In the genomic region with DNA sequence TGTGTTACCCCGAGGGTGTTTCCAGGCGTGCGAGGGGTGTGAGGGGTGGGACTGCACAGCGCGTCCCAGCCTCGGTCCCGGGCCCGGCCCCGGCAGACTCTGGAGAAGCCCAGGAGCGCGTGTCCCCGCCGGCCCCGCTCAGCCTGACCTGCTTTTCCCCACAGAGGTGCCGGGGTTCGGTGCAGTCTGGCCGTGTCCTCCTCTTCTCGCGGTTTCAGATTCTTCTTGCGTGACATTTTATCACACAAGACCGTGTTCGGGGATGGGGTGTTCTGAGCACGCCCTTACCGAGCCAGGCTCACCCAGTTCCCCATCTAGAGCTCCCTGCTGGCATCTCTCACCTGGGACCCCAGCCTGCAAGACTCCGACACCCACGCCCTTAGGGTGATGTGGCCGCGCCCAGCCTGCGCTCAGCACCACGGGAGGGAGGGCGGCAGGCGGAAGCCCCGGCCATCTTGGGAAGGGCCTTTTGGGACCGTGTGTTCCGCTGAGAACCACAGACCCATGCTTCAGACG, we compare ENCODE assay signal across 8 cellular contexts.
DNase-seq lines count a peak whose midpoint lies in the region; ATAC-seq and TF ChIP-seq lines count a peak whose summit lies in the region.

No MANE protein-coding gene starts in this region.

- TF ChIP-seq CTCF in GM10248 (IDR thresholded peaks at IDR 0.05; ENCODE audit: control extremely low read depth, extremely low read depth, low read depth, missing control alignments), result no peak

- peak; percentile 60 for ATAC-seq in left ventricle myocardium superior
- ATAC-seq in GM18858 (IDR thresholded peaks at IDR 0.05; ENCODE audit: unreplicated experiment), result no peak

- DNase-seq in GM10248 (ENCODE audit: extremely low spot score) (peak; percentile 38), activated T-cell treated with anti-CD3 and anti-CD28 coated beads for 48 hours (ENCODE audit: low read depth) (peak; percentile 18), left ventricle myocardium superior (no peak), RPMI8226 (no peak), GM19240 (ENCODE audit: insufficient read length, low spot score) (no peak), NCI-H2081 (lab: John Stamatoyannopoulos, UW) (no peak)
- DNase-seq in stimulated activated CD4-positive, alpha-beta T cell treated with anti-CD3 and anti-CD28 coated beads, Interleukin-2, amount 100 ng/mL, for 48 hours, result peak; percentile 1 to 49

- CTCF ChIA-PET in GM10248 (lab: Yijun Ruan, JAX), result no interaction called here

- intact Hi-C loops in left ventricle myocardium superior (cut with micrococcal nuclease), result no loop called here

- POLR2A ChIA-PET in GM10248 (lab: Yijun Ruan, JAX), result no interaction called here

Comparison
In these comparisons a context has a peak if more than half of its experiments do, and no peak if none do; other contexts are left out.
1. DNase-seq: peak in GM10248 (single experiment), activated T-cell treated with anti-CD3 and anti-CD28 coated beads for 48 hours (single experiment) and stimulated activated CD4-positive, alpha-beta T cell treated with anti-CD3 and anti-CD28 coated beads, Interleukin-2, amount 100 ng/mL, for 48 hours (2 of 2); none in left ventricle myocardium superior (single experiment), RPMI8226 (single experiment), GM19240 (single experiment) and NCI-H2081 (0 of 2).